In the genomic region with DNA sequence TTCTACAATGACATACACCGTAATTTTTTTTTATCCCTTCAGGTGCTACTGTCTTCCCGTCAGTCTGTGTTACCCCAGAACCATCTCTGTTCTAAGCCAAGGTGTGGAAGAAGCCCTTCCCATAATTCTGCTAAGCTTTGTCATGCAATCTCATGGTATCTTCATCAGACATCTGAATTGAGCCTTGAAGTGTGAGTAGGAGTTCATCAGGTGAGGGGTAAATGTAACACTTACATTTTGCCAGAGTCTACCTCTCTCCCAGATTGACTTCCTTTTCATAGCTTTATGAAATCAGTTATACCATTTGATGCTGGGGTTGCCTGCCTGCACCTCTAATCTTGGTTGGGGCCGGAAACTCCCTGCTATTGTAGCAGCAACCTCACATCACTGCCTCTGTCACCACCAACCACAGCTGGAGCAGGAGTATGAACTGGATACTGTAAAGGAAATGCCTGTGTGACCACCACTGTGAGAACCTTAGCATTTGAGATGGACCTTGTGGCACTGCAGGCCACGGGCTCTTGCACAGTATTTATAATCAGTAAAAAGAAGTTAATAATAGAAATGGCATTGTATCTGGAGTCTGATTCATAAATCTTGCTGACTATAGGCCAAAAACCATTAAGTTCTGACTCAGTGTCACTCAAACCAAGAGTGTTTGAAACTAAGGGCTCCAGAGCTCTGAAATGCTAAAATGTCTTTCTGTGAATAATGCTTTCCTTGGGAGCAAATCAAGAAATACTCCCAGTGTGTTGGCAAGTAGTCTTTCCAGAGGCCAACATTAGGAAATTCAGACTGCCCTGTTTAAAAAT, we compare ENCODE assay signal across 1 cellular context.
TF ChIP-seq lines count a peak whose summit lies in the region.

No MANE protein-coding gene starts in this region.

TF ChIP-seq in WTC11, 78 proteins besides CTCF, POLR2A, EP300 and RAD21 (continued from another document):
- TF ChIP-seq, protein P1, sequence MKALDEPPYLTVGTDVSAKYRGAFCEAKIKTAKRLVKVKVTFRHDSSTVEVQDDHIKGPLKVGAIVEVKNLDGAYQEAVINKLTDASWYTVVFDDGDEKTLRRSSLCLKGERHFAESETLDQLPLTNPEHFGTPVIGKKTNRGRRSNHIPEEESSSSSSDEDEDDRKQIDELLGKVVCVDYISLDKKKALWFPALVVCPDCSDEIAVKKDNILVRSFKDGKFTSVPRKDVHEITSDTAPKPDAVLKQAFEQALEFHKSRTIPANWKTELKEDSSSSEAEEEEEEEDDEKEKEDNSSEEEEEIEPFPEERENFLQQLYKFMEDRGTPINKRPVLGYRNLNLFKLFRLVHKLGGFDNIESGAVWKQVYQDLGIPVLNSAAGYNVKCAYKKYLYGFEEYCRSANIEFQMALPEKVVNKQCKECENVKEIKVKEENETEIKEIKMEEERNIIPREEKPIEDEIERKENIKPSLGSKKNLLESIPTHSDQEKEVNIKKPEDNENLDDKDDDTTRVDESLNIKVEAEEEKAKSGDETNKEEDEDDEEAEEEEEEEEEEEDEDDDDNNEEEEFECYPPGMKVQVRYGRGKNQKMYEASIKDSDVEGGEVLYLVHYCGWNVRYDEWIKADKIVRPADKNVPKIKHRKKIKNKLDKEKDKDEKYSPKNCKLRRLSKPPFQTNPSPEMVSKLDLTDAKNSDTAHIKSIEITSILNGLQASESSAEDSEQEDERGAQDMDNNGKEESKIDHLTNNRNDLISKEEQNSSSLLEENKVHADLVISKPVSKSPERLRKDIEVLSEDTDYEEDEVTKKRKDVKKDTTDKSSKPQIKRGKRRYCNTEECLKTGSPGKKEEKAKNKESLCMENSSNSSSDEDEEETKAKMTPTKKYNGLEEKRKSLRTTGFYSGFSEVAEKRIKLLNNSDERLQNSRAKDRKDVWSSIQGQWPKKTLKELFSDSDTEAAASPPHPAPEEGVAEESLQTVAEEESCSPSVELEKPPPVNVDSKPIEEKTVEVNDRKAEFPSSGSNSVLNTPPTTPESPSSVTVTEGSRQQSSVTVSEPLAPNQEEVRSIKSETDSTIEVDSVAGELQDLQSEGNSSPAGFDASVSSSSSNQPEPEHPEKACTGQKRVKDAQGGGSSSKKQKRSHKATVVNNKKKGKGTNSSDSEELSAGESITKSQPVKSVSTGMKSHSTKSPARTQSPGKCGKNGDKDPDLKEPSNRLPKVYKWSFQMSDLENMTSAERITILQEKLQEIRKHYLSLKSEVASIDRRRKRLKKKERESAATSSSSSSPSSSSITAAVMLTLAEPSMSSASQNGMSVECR (CRISPR knock-in tag; IDR thresholded peaks at IDR 0.05; ENCODE audit: borderline replicate concordance), result no peak
- TF ChIP-seq GTF2I (CRISPR knock-in tag; conservative IDR thresholded peaks at IDR 0.05) (no peak), TP53 (CRISPR knock-in tag; IDR thresholded peaks at IDR 0.05) (no peak), FOXP1 (CRISPR knock-in tag; IDR thresholded peaks at IDR 0.05; ENCODE audit: borderline replicate concordance) (no peak), NR3C1 (CRISPR knock-in tag; conservative IDR thresholded peaks at IDR 0.05; ENCODE audit: low read depth) (no peak)
